Comparison of ENCODE assay signal across 8 cellular contexts in genomic region chr1:241640149-241640866, GRCh38. TPM values are rescaled to one million over a fixed set of nuclear protein-coding genes. Genes with fewer than 3 reads are reported as not detected.
DNase-seq lines count a peak whose midpoint lies in the region; ATAC-seq, FAIRE-seq and TF ChIP-seq lines count a peak whose summit lies in the region.

CHML (minus strand) TSS chr1:241640369; CDS start chr1:241635766, 4,603 bp downstream.
OPN3 (minus strand) TSS chr1:241640369; CDS start chr1:241640254, 115 bp downstream.

- H3K4me1 ChIP-seq in OCI-LY3 (ENCODE audit: low read length) (peaks cover 38% of the 10 kb centered on the region), mucosa of rectum (ENCODE audit: control insufficient read depth in 2 of 2, insufficient read depth in 2 of 2, low read length in 2 of 2) (peaks cover 10 to 11% of the 10 kb centered on the region in 2 donors)

- peak within 1 kb of the TSS; percentile 82 for H2AFZ ChIP-seq in OCI-LY3 (ENCODE audit: low read depth, low read length)

- DNase-seq in D721Med (ENCODE audit: insufficient read length, low spot score): peak; percentile 87
- DNase-seq in HuH-7 (ENCODE audit: low spot score): peak; percentile 83
- peak; percentile 88 for DNase-seq in activated T-cell treated with anti-CD3 and anti-CD28 coated beads for 4 hours
- no peak for DNase-seq in epithelial cell of proximal tubule (ENCODE audit: low read depth)
- peak; percentile 81 to 82 for DNase-seq in stimulated activated CD8-positive, alpha-beta memory T cell treated with anti-CD3 and anti-CD28 coated beads, Interleukin-4, amount 100 ng/mL, for 4 hours (ENCODE audit: low read depth in 2 of 2, low spot score in 1 of 2)

- H3K36me3 ChIP-seq in OCI-LY3 (replicated peaks; ENCODE audit: low read depth, low read length): peaks cover 19% of the 10 kb centered on the region
- peaks cover 0 to 5% of the 10 kb centered on the region in 2 donors for H3K36me3 ChIP-seq in mucosa of rectum (ENCODE audit: control insufficient read depth in 2 of 2, insufficient read depth in 2 of 2, low read length in 2 of 2)

- no peaks in the 10 kb centered on the region for H4K20me1 ChIP-seq in OCI-LY3 (ENCODE audit: insufficient read depth, low read length)

- no peaks in the 10 kb centered on the region for H3K27me3 ChIP-seq in OCI-LY3 (ENCODE audit: low read depth, low read length)
- H3K27me3 ChIP-seq in mucosa of rectum (ENCODE audit: control insufficient read depth in 2 of 2, insufficient read depth in 2 of 2, low read length in 2 of 2): no peaks in the 10 kb centered on the region

- TF ChIP-seq CTCF in D721Med (IDR thresholded peaks at IDR 0.05; ENCODE audit: insufficient read depth, missing control alignments): no peak
- no peak for TF ChIP-seq CTCF in OCI-LY3 (IDR thresholded peaks at IDR 0.05; ENCODE audit: low read depth, low read length)
- no peak for TF ChIP-seq CTCF in epithelial cell of proximal tubule (conservative IDR thresholded peaks at IDR 0.05; ENCODE audit: low read depth, low read length)

- H3K4me3 ChIP-seq in OCI-LY3 (ENCODE audit: low read length) (peak within 1 kb of the TSS; percentile 96), epithelial cell of proximal tubule (ENCODE audit: low read depth, low read length) (peak within 1 kb of the TSS; percentile 95), mucosa of rectum (ENCODE audit: low read length in 2 of 2) (peak within 1 kb of the TSS; percentile 99)

- no peak for FAIRE-seq in D721Med (lab: Jason Lieb, UNC)

- ATAC-seq in GM21515 (IDR thresholded peaks at IDR 0.05; ENCODE audit: unreplicated experiment): peak; percentile 90

- H3K9ac ChIP-seq in OCI-LY3 (ENCODE audit: low read length) (peak within 1 kb of the TSS; percentile 96), mucosa of rectum (ENCODE audit: low read depth in 1 of 2, low read length in 2 of 2) (peak within 1 kb of the TSS; percentile 91 to 94)

- H3K27ac ChIP-seq in OCI-LY3 (ENCODE audit: low read length) (peak within 1 kb of the TSS; percentile 54), mucosa of rectum (ENCODE audit: low read depth in 2 of 2, low read length in 2 of 2) (peak within 1 kb of the TSS; percentile 63 to 86)

- H3K4me2 ChIP-seq in OCI-LY3 (ENCODE audit: low read length): peak within 1 kb of the TSS; percentile 88

- H3K9me3 ChIP-seq in OCI-LY3 (ENCODE audit: insufficient read depth, low read length): no peaks in the 10 kb centered on the region
- H3K9me3 ChIP-seq in mucosa of rectum (ENCODE audit: control insufficient read depth in 2 of 2, low read length in 2 of 2): no peaks in the 10 kb centered on the region

- peaks cover 40% of the 10 kb centered on the region for H3K79me2 ChIP-seq in OCI-LY3 (ENCODE audit: low read length)

RNA-seq across cellular contexts. Expression of gene CHML, which starts in this region (rescaled TPM):
- 9.5 and 19.0 TPM in 2 replicates for total RNA-seq in epithelial cell of proximal tubule

RNA-seq across cellular contexts. Expression of gene OPN3, which starts in this region (rescaled TPM):
- total RNA-seq in epithelial cell of proximal tubule: 66.2 and 75.6 TPM in 2 replicates
